ENCODE assay signal across 10 cellular contexts in the genomic region with DNA sequence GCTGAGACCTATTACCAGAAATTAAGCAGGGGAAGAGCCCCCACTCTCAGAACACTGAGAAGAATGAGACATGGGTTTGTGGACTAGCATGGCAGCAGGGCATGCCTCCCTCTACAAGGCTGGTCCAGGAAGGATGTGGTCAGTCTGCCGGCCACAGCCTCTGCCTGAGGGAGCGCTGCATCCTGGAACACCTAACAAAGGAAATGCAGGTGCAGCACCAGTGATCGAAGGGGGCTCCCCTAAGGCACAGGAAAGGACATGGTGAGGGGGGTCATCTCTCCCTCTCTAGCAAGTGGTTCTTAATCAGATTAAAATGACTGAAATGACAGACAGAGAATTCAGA. TPM values are rescaled to one million over a fixed set of nuclear protein-coding genes. Genes with fewer than 3 reads are reported as not detected.
DNase-seq lines count a peak whose midpoint lies in the region; ATAC-seq and TF ChIP-seq lines count a peak whose summit lies in the region.
"Had no signal": no experiment of that assay in that cellular context is flagged by ENCODE, and none has a peak within 500 bp of the region (broad histone marks: within the 10 kb centered on the region; RNA-seq: fewer than 3 reads in every experiment).

No MANE protein-coding gene starts in this region.

- H3K4me1 ChIP-seq in tibial artery: no peaks in the 10 kb centered on the region
- H3K4me1 ChIP-seq: lower lobe of right lung had no signal

- H3K36me3 ChIP-seq in tibial artery: no peaks in the 10 kb centered on the region
- H3K36me3 ChIP-seq: lower lobe of right lung had no signal

- H3K27ac ChIP-seq in tibial artery: no peak overlapping the region
- H3K27ac ChIP-seq: lower lobe of right lung had no signal

- peak overlapping the region; percentile 39 for H3K4me3 Mint-ChIP-seq in T-helper 2 cell treated with Interferon-gamma antibody and Interleukin-4, amounts not matched to agents 5 μg/mL and 100 μg/mL, for 36 hours
- no peak overlapping the region for H3K4me3 Mint-ChIP-seq in stimulated activated memory B cell treated with anti-CD40 and anti-IgM and Interleukin-4, amounts not matched to agents 10 μg/mL and 1 μg/mL and 100 μg/mL, for 72 hours

- intact Hi-C loops in tibial artery (cut with DNase I; ENCODE audit: low total_unique reads): no loop called here

- no peaks in the 10 kb centered on the region for H3K9me3 Mint-ChIP-seq in T-helper 2 cell treated with Interferon-gamma antibody and Interleukin-4, amounts not matched to agents 5 μg/mL and 100 μg/mL, for 36 hours
- peaks cover 2% of the 10 kb centered on the region for H3K9me3 Mint-ChIP-seq in stimulated activated memory B cell treated with anti-CD40 and anti-IgM and Interleukin-4, amounts not matched to agents 10 μg/mL and 1 μg/mL and 100 μg/mL, for 72 hours

- no peaks in the 10 kb centered on the region for H3K9me3 ChIP-seq in tibial artery
- H3K9me3 ChIP-seq: lower lobe of right lung had no signal

- no peak overlapping the region for H3K27ac Mint-ChIP-seq in T-helper 2 cell treated with Interferon-gamma antibody and Interleukin-4, amounts not matched to agents 5 μg/mL and 100 μg/mL, for 36 hours
- H3K27ac Mint-ChIP-seq in stimulated activated memory B cell treated with anti-CD40 and anti-IgM and Interleukin-4, amounts not matched to agents 10 μg/mL and 1 μg/mL and 100 μg/mL, for 72 hours: no peak overlapping the region

- peaks cover 15% of the 10 kb centered on the region for H3K4me1 Mint-ChIP-seq in T-helper 2 cell treated with Interferon-gamma antibody and Interleukin-4, amounts not matched to agents 5 μg/mL and 100 μg/mL, for 36 hours (ENCODE audit: low read depth)
- peaks cover 20% of the 10 kb centered on the region for H3K4me1 Mint-ChIP-seq in stimulated activated memory B cell treated with anti-CD40 and anti-IgM and Interleukin-4, amounts not matched to agents 10 μg/mL and 1 μg/mL and 100 μg/mL, for 72 hours

- no peaks in the 10 kb centered on the region for H3K36me3 Mint-ChIP-seq in T-helper 2 cell treated with Interferon-gamma antibody and Interleukin-4, amounts not matched to agents 5 μg/mL and 100 μg/mL, for 36 hours (ENCODE audit: low read depth)
- no peaks in the 10 kb centered on the region for H3K36me3 Mint-ChIP-seq in stimulated activated memory B cell treated with anti-CD40 and anti-IgM and Interleukin-4, amounts not matched to agents 10 μg/mL and 1 μg/mL and 100 μg/mL, for 72 hours

- DNase-seq in activated effector memory CD4-positive, alpha-beta T cell treated with Interleukin-2 at 50 U/mL for 16 hours: peak; percentile 19
- no peak for DNase-seq in activated effector memory CD4-positive, alpha-beta T cell treated with anti-CD3 and anti-CD28 coated beads, Interleukin-2, amount 50 U/mL, for 16 hours
- no peak for DNase-seq in T-helper 2 cell treated with Interferon-gamma antibody and Interleukin-4, amounts not matched to agents 5 μg/mL and 100 μg/mL, for 36 hours (ENCODE audit: low spot score)
- no peak for DNase-seq in SK-N-DZ (ENCODE audit: low spot score)
- DNase-seq in tibial artery: no peak
- DNase-seq: lower lobe of right lung, NCI-H526 had no signal

- peaks cover 5% of the 10 kb centered on the region for H3K27me3 Mint-ChIP-seq in T-helper 2 cell treated with Interferon-gamma antibody and Interleukin-4, amounts not matched to agents 5 μg/mL and 100 μg/mL, for 36 hours (ENCODE audit: low read depth)
- no peaks in the 10 kb centered on the region for H3K27me3 Mint-ChIP-seq in stimulated activated memory B cell treated with anti-CD40 and anti-IgM and Interleukin-4, amounts not matched to agents 10 μg/mL and 1 μg/mL and 100 μg/mL, for 72 hours

- H3K27me3 ChIP-seq in tibial artery: no peaks in the 10 kb centered on the region

- no peak overlapping the region for H3K4me3 ChIP-seq in tibial artery
- H3K4me3 ChIP-seq: lower lobe of right lung had no signal

- TF ChIP-seq CTCF in tibial artery (IDR thresholded peaks at IDR 0.05): no peak

- ATAC-seq in HG02870 (IDR thresholded peaks at IDR 0.05; ENCODE audit: unreplicated experiment) (peak; percentile 75), HG02840 (IDR thresholded peaks at IDR 0.05; ENCODE audit: low FRiP score, unreplicated experiment) (no peak)
- peak; percentile 55 for ATAC-seq in stimulated activated memory B cell treated with anti-CD40 and anti-IgM and Interleukin-4, amounts not matched to agents 10 μg/mL and 1 μg/mL and 100 μg/mL, for 72 hours

RNA-seq across cellular contexts. Expression of gene ARL14EP, which starts 40.6 kb away (rescaled TPM):
- polyA plus RNA-seq in SK-N-DZ (2014; cell fraction: cytosol; rRNA removed): 19.9 and 25.2 TPM in 2 replicates
- polyA plus RNA-seq in SK-N-DZ (2014; cell fraction: nucleus; rRNA removed): 22.6 and 28.3 TPM in 2 replicates

RNA-seq across cellular contexts. Expression of gene FSHB, which starts 51.4 kb away (rescaled TPM):
- not detected in 2 replicates for polyA plus RNA-seq in SK-N-DZ (2014; cell fraction: cytosol; rRNA removed)
- not detected in 2 replicates for polyA plus RNA-seq in SK-N-DZ (2014; cell fraction: nucleus; rRNA removed)
